8 cellular contexts compared by ENCODE assay signal in the genomic region with DNA sequence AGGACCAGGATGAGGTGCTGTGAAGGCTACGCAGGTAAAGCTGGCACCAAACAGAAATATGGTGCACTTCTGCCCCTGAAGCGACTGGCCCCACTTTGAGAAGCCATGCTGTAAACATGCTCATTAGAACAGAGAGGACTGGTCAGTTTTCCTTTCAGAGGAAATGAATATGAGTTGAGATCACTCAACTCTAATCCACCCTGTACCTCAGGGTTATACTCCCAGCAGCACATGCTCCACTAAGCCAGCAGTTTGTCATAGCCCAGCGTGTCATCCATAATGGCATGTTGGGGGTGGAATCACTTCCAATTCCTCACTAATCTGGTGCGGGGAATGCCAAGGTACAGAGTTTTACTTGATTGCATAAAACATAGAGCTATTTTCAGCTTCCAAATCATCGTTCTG.
DNase-seq lines count a peak whose midpoint lies in the region; ATAC-seq, FAIRE-seq and TF ChIP-seq lines count a peak whose summit lies in the region.

No MANE protein-coding gene starts in this region.

- ATAC-seq in HG03571 (IDR thresholded peaks at IDR 0.05; ENCODE audit: unreplicated experiment) (no peak), GM19452 (IDR thresholded peaks at IDR 0.05; ENCODE audit: unreplicated experiment) (no peak)

- H3K4me2 ChIP-seq in skeletal muscle satellite cell (ENCODE audit: low read length), result peak overlapping the region; percentile 83

- no peaks in the 10 kb centered on the region for H3K36me3 Mint-ChIP-seq in glutamatergic neuron (ENCODE audit: unreplicated experiment)

- no peaks in the 10 kb centered on the region for H3K9me3 ChIP-seq in skeletal muscle satellite cell (replicated peaks; ENCODE audit: low read length)

- no peak for DNase-seq in GM18507 (ENCODE audit: extremely low spot score, insufficient read length, low read depth)
- peak; percentile 76 to 86 for DNase-seq in SW 1271 (lab: John Stamatoyannopoulos, UW)
- DNase-seq in fibroblast of the aortic adventitia (ENCODE audit: low read depth), result peak; percentile 88
- DNase-seq in glutamatergic neuron, result no peak
- no peak for DNase-seq in CD1c-positive myeloid dendritic cell (ENCODE audit: extremely low spot score)

- H3K4me3 Mint-ChIP-seq in glutamatergic neuron (ENCODE audit: unreplicated experiment), result no peak overlapping the region

- FAIRE-seq in GM18507 (lab: Jason Lieb, UNC), result peak; percentile 66

- no peak overlapping the region for H3K27ac Mint-ChIP-seq in glutamatergic neuron (ENCODE audit: unreplicated experiment)

- peaks cover 85% of the 10 kb centered on the region for H3K4me1 ChIP-seq in skeletal muscle satellite cell (ENCODE audit: control insufficient read depth, insufficient read depth, low read length)

- H3K4me3 ChIP-seq in fibroblast of the aortic adventitia (ENCODE audit: low read depth, low read length) (peak overlapping the region; percentile 32), skeletal muscle satellite cell (ENCODE audit: low read length) (peak overlapping the region; percentile 59)

- peak overlapping the region; percentile 83 for H3K9ac ChIP-seq in skeletal muscle satellite cell (ENCODE audit: low read depth, low read length)

- no peaks in the 10 kb centered on the region for H3K9me3 Mint-ChIP-seq in glutamatergic neuron (ENCODE audit: unreplicated experiment)

- H3K4me1 Mint-ChIP-seq in glutamatergic neuron (ENCODE audit: low read depth, unreplicated experiment), result peaks cover 21% of the 10 kb centered on the region

- H3K36me3 ChIP-seq in skeletal muscle satellite cell (ENCODE audit: insufficient read depth, low read length), result no peaks in the 10 kb centered on the region

- no peak for TF ChIP-seq CTCF in fibroblast of the aortic adventitia (IDR thresholded peaks at IDR 0.05; ENCODE audit: insufficient read depth, low read length)
- TF ChIP-seq CTCF in glutamatergic neuron (IDR thresholded peaks at IDR 0.05; ENCODE audit: partially characterized antibody, unreplicated experiment), result no peak

- no peaks in the 10 kb centered on the region for H3K27me3 Mint-ChIP-seq in glutamatergic neuron (ENCODE audit: unreplicated experiment)

- no peaks in the 10 kb centered on the region for H3K27me3 ChIP-seq in skeletal muscle satellite cell (ENCODE audit: control insufficient read depth, insufficient read depth, low read length)

Comparison
In these comparisons a context has a peak if more than half of its experiments do, and no peak if none do; other contexts are left out.
1. DNase-seq: peak in SW 1271 (2 of 2) and fibroblast of the aortic adventitia (single experiment); none in GM18507 (single experiment), glutamatergic neuron (single experiment) and CD1c-positive myeloid dendritic cell (single experiment).